9 cellular contexts compared by ENCODE assay signal in the genomic region with DNA sequence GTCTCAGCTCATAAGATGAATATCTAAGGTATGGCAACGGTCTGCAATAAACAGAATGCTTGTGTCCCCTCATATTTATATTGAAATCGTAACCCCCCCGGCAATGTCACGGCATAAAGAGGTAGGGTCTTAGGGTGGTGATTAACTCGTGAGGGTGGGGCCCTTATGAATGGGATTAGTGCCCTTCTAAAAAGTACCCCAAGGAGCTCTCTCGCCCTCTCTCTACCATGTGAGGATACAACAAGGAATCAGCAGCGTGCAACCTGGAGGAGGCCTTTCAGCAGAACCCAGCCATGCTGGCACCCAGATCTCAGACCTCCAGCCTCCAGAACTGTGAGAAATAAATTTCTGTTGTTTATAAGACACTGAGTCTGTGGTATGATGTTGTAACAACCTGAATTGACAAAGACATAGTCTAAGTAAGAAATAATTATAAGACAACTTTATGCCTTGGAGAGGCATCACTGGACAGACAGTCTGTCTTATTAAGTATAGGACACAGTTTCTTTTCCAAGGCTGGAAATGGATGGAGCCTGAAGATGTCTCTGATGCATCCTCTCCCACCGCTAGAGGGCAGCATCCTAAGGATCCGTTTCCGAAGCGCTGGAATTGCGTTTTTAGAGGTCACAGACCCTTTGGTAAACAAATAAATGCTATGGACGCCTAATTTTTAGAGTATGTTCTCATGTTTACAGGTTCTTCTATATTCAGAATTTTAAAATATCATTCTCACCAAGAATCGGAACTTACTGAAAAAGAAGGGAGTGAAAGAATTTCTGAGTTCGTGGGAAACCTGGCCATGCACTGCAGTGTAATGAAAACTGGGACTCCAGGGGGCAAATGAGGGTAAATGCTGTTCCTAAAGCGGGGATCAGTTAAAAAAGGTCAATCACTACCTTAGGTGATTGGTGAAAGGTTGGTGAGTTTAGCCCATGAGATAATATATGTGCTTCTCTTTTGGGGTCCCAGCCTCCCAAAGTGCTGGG. TPM values are rescaled to one million over a fixed set of nuclear protein-coding genes. Genes with fewer than 3 reads are reported as not detected.
DNase-seq lines count a peak whose midpoint lies in the region; ATAC-seq and TF ChIP-seq lines count a peak whose summit lies in the region.
"Had no signal": no experiment of that assay in that cellular context is flagged by ENCODE, and none has a peak within 500 bp of the region (broad histone marks: within the 10 kb centered on the region; RNA-seq: fewer than 3 reads in every experiment).

No MANE protein-coding gene starts in this region.

- TF ChIP-seq CTCF in foreskin fibroblast (IDR thresholded peaks at IDR 0.05; ENCODE audit: low read depth, low read length) (peak; percentile 89), prostate gland (IDR thresholded peaks at IDR 0.05) (peak in 3 of 4 experiments; percentile 23 to 46 (median 36))

- intact Hi-C loops in prostate gland (cut with DNase I) = no loop called here
- intact Hi-C loops in posterior vena cava (cut with DNase I) = no loop called here

- H3K36me3 ChIP-seq in prostate gland = no peaks in the 10 kb centered on the region

- ATAC-seq in GM19023 (IDR thresholded peaks at IDR 0.05; ENCODE audit: unreplicated experiment) = no peak

- DNase-seq in NCI-H446 (lab: John Stamatoyannopoulos, UW) (peak; percentile 48 to 74), NCI-H446 treated with DMSO at 0.1 percent for 48 hours (lab: John Stamatoyannopoulos, UW) (no peak), MV-4-11 (lab: John Stamatoyannopoulos, UW) (peak; percentile 18), foreskin fibroblast (peak; percentile 16 to 72), prostate gland (ENCODE audit: low spot score) (no peak), posterior vena cava (ENCODE audit: low spot score) (no peak)
- peak; percentile 4 for DNase-seq in activated CD8-positive, alpha-beta memory T cell treated with anti-CD3 and anti-CD28 coated beads, Interleukin-2, amount 50 U/mL, for 1 hour (ENCODE audit: extremely low read depth)

- WGBS in prostate gland = 45% methylated on average over 16 of the region's 16 CpGs

- H3K27me3 ChIP-seq in prostate gland (replicated peaks; ENCODE audit: insufficient read depth) = no peaks in the 10 kb centered on the region

- no peak overlapping the region for H3K27ac ChIP-seq in prostate gland
- H3K27ac ChIP-seq: epithelial cell of prostate had no signal

- H3K4me3 ChIP-seq in foreskin fibroblast (ENCODE audit: low read depth in 1 of 2, low read length in 2 of 2) = no peak overlapping the region
- H3K4me3 ChIP-seq in prostate gland = no peak overlapping the region

- H3K9me3 ChIP-seq in prostate gland = no peaks in the 10 kb centered on the region

- TF ChIP-seq POLR2A in prostate gland (IDR thresholded peaks at IDR 0.05) = no peak

- no peaks in the 10 kb centered on the region for H3K4me1 ChIP-seq in prostate gland (replicated peaks)

RNA-seq across cellular contexts. Expression of a gene that starts 13.3 kb away (rescaled TPM):
- total RNA-seq in prostate gland = not detected
- not detected for total RNA-seq in posterior vena cava

RNA-seq across cellular contexts. Expression of a gene that starts 27.6 kb away (rescaled TPM):
- total RNA-seq in prostate gland (not detected), posterior vena cava (not detected)

Comparison
In these comparisons a context has a peak if more than half of its experiments do, and no peak if none do; other contexts are left out.
1. DNase-seq: peak in NCI-H446 (2 of 2), MV-4-11 (single experiment), activated CD8-positive, alpha-beta memory T cell treated with anti-CD3 and anti-CD28 coated beads, Interleukin-2, amount 50 U/mL, for 1 hour (single experiment) and foreskin fibroblast (2 of 2); none in NCI-H446 treated with DMSO at 0.1 percent for 48 hours (single experiment), prostate gland (single experiment) and posterior vena cava (single experiment).